In the genomic region with DNA sequence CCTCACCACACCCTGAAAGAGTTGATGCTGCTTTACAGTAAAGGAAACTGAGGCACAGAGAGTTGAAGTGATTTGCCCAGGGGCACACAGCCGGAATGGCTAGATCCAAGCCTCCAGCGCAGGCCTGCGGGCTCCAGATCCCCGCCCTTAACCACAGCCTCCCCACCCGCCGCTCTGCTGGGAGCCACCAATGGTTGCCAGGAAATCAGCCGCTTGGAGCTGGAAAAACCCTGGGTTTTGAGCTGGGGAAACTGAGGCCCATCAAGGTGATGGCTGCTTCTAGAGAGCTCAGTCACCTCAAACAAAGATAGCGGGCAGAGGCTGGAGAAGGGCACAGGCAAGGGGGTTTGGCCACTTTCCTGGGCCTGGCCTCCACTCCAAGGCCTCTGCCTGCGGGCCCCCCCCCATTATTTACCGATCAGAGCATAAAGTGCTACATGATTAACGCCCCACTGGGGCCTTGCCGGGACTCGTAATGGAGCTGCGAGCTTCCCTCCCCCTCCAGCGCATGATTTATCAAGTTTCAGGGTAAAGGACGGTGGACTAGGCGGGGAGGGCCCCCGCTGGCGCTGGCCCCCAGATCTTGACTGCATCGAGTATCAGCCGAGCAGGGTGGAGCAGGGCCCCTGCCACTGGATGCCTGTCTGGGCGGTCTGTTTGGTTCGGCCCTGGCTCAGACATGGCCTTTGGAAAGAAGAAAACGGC, we compare ENCODE assay signal across 11 cellular contexts. TPM values are rescaled to one million over a fixed set of nuclear protein-coding genes. Genes with fewer than 3 reads are reported as not detected.
A peak's percentile ranks its signal among the peaks of the same experiment; 100 is the strongest.
DNase-seq lines count a peak whose midpoint lies in the region; ATAC-seq and TF ChIP-seq lines count a peak whose summit lies in the region.
"Had no signal": no experiment of that assay in that cellular context is flagged by ENCODE, and none has a peak within 500 bp of the region (broad histone marks: within the 10 kb centered on the region; RNA-seq: fewer than 3 reads in every experiment).

No MANE protein-coding gene starts in this region.

- WGBS in ovary, 3 donors: 37 to 59% (median 44%) methylated on average over 24 of the region's 24 CpGs

- H3K4me3 ChIP-seq in BLaER1 (peak overlapping the region; percentile 55), fibroblast of mammary gland (ENCODE audit: control insufficient read depth, low read depth, low read length) (no peak overlapping the region), ovary (no peak overlapping the region)
- H3K4me3 ChIP-seq: neural progenitor cell had no signal

- peak overlapping the region; percentile 100 for H3K4me2 ChIP-seq in BLaER1

- no peak for TF ChIP-seq POLR2A in ovary (IDR thresholded peaks at IDR 0.05)

- H3K27me3 ChIP-seq in BLaER1 (no peaks in the 10 kb centered on the region), ovary (no peaks in the 10 kb centered on the region)
- H3K27me3 ChIP-seq: neural progenitor cell had no signal

- peaks cover 47% of the 10 kb centered on the region for H4K20me1 ChIP-seq in BLaER1

- H3K36me3 ChIP-seq in BLaER1 (peaks cover 11% of the 10 kb centered on the region), ovary (no peaks in the 10 kb centered on the region)
- H3K36me3 ChIP-seq: neural progenitor cell had no signal

- TF ChIP-seq EP300 in ovary (IDR thresholded peaks at IDR 0.05): no peak

- CTCF ChIA-PET in RWPE1 (lab: Yijun Ruan, JAX): no interaction called here

- TF ChIP-seq CTCF in fibroblast of mammary gland (conservative IDR thresholded peaks at IDR 0.05; ENCODE audit: control insufficient read depth, insufficient read depth, low read depth, low read length): no peak
- no peak for TF ChIP-seq CTCF in ovary (IDR thresholded peaks at IDR 0.05)
- no peak for TF ChIP-seq CTCF in RWPE1 (conservative IDR thresholded peaks at IDR 0.05; ENCODE audit: low read depth)

- H3K4me1 ChIP-seq in BLaER1: peaks cover 98% of the 10 kb centered on the region
- peaks cover 48% of the 10 kb centered on the region for H3K4me1 ChIP-seq in ovary (ENCODE audit: insufficient read depth)

- no peak for ATAC-seq in HG03439 (IDR thresholded peaks at IDR 0.05; ENCODE audit: unreplicated experiment)
- ATAC-seq in HG02798 (IDR thresholded peaks at IDR 0.05; ENCODE audit: poor library complexity, unreplicated experiment): no peak

- intact Hi-C loops in ovary (cut with DNase I): loop anchor here in 1 of 4 donors (5.0 kb wide), 1 partner anchor 35 kb away; no protein-coding TSS in a partner anchor

- H3K27ac ChIP-seq in BLaER1 (peak overlapping the region; percentile 99), ovary (peak overlapping the region; percentile 30 to 74), RWPE1 (no peak overlapping the region; the same call in 1 of the 2 replicates)
- H3K27ac ChIP-seq: VCaP had no signal

- peak; percentile 79 for DNase-seq in NCI-H69 (lab: John Stamatoyannopoulos, UW)
- peak; percentile 61 for DNase-seq in fibroblast of mammary gland (ENCODE audit: low read depth)
- DNase-seq in ovary: peak in 2 of 5 donors; percentile 49 to 64
- DNase-seq in RWPE1 (ENCODE audit: low spot score): no peak
- DNase-seq in NCI-H524 (lab: John Stamatoyannopoulos, UW): no peak

- POLR2A ChIA-PET in RWPE1 (lab: Yijun Ruan, JAX; ENCODE audit: low non-redundant PET): no interaction called here

- peak overlapping the region; percentile 87 for H3K9ac ChIP-seq in BLaER1
- H3K9ac ChIP-seq: neural progenitor cell had no signal

- H3K9me3 ChIP-seq in BLaER1 (no peaks in the 10 kb centered on the region), ovary (no peaks in the 10 kb centered on the region)

RNA-seq across cellular contexts. Expression of a gene that starts 9.2 kb away (rescaled TPM):
- total RNA-seq in ovary: 100 to 1,000 TPM in 1 of 7 donors, 10 to 100 TPM in 6; 21.6 to 111 (median 57.1) TPM
- polyA plus RNA-seq in ovary: 100 to 1,000 TPM in 1 of 2 donors, 10 to 100 TPM in 1; 55.2 to 120 TPM

RNA-seq across cellular contexts. Expression of a gene that starts 54.3 kb away (rescaled TPM):
- total RNA-seq in ovary: not detected
- polyA plus RNA-seq in ovary: under 1 TPM in 1 of 2 donors, not detected in 1; 0.27 TPM
- total RNA-seq: subcutaneous adipose tissue had no signal

Comparison
In these comparisons a context has a peak if more than half of its experiments do, and no peak if none do; other contexts are left out.
1. DNase-seq: peak in NCI-H69 (single experiment) and fibroblast of mammary gland (single experiment); none in RWPE1 (single experiment) and NCI-H524 (0 of 2).